ENCODE assay signal across 9 cellular contexts in the genomic region with DNA sequence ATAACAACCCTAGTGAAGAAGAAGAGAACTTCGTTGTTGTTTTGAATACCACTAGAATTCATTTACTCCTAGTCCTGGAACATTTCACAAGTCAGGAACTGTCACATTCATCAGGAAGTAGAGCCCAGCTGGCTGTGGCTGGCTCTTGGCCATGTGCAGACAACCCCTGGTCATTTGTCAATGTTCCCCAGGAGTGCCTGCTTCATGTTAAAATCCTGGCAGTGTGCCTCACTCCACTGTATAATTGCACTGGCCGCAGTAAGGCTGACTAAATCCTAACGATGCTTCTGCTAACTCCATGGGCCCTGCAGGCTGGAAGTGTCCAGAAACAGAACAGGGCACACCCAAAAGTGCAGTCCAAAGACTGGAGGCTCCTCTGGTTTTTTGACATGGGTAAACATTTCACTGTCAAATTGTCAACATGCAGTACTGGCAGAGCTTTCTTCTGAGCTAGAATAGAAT. TPM values are rescaled to one million over a fixed set of nuclear protein-coding genes. Genes with fewer than 3 reads are reported as not detected.
DNase-seq lines count a peak whose midpoint lies in the region; ATAC-seq, FAIRE-seq and TF ChIP-seq lines count a peak whose summit lies in the region.
"Had no signal": no experiment of that assay in that cellular context is flagged by ENCODE, and none has a peak within 500 bp of the region (broad histone marks: within the 10 kb centered on the region; RNA-seq: fewer than 3 reads in every experiment).

No MANE protein-coding gene starts in this region.

- ATAC-seq in lower lobe of right lung (peak; percentile 94), GM21515 (IDR thresholded peaks at IDR 0.05; ENCODE audit: unreplicated experiment) (no peak), GM18502 (IDR thresholded peaks at IDR 0.05; ENCODE audit: poor library complexity, unreplicated experiment) (no peak), HG03280 (IDR thresholded peaks at IDR 0.05; ENCODE audit: unreplicated experiment) (no peak)

- H3K4me3 ChIP-seq in bronchial epithelial cell (ENCODE audit: low read depth, low read length) (no peak overlapping the region), lower lobe of right lung (no peak overlapping the region)

- no peaks in the 10 kb centered on the region for H3K9me3 Mint-ChIP-seq in activated CD4-positive, alpha-beta T cell treated with anti-CD3 and anti-CD28 coated beads, Interleukin-2, amount 10 ng/mL, durations not matched to agents 7 days and 5 days

- no peak overlapping the region for H3K27ac Mint-ChIP-seq in activated CD4-positive, alpha-beta T cell treated with anti-CD3 and anti-CD28 coated beads, Interleukin-2, amount 10 ng/mL, durations not matched to agents 7 days and 5 days

- no peaks in the 10 kb centered on the region for H3K36me3 ChIP-seq in bronchial epithelial cell (ENCODE audit: control insufficient read depth, insufficient read depth, low read length)
- no peaks in the 10 kb centered on the region for H3K36me3 ChIP-seq in lower lobe of right lung

- intact Hi-C loops in lower lobe of right lung (cut with DNase I): no loop called here

- POLR2A ChIA-PET in activated CD4-positive, alpha-beta T cell treated with anti-CD3 and anti-CD28 coated beads, Interleukin-2, amount 10 ng/mL, durations not matched to agents 7 days and 5 days (lab: Charles Lee): no interaction called here

- H3K36me3 Mint-ChIP-seq in activated CD4-positive, alpha-beta T cell treated with anti-CD3 and anti-CD28 coated beads, Interleukin-2, amount 10 ng/mL, durations not matched to agents 7 days and 5 days (ENCODE audit: low read depth): no peaks in the 10 kb centered on the region

- H3K27me3 ChIP-seq in bronchial epithelial cell (ENCODE audit: control insufficient read depth, insufficient read depth, low read length): no peaks in the 10 kb centered on the region
- H3K27me3 ChIP-seq in lower lobe of right lung (ENCODE audit: low read depth): no peaks in the 10 kb centered on the region

- H3K27ac ChIP-seq in lower lobe of right lung: no peak overlapping the region

- peaks cover 2% of the 10 kb centered on the region for H3K27me3 Mint-ChIP-seq in activated CD4-positive, alpha-beta T cell treated with anti-CD3 and anti-CD28 coated beads, Interleukin-2, amount 10 ng/mL, durations not matched to agents 7 days and 5 days

- DNase-seq in A172 (ENCODE audit: low spot score) (peak; percentile 63), NCI-H1105 (lab: John Stamatoyannopoulos, UW) (peak; percentile 80), bronchial epithelial cell (ENCODE audit: low read depth) (peak; percentile 61), lower lobe of right lung (peak; percentile 89)
- no peak for DNase-seq in activated CD4-positive, alpha-beta T cell treated with anti-CD3 and anti-CD28 coated beads, Interleukin-2, amount 10 ng/mL, durations not matched to agents 7 days and 5 days
- DNase-seq: ACHN had no signal

- CTCF ChIA-PET in activated CD4-positive, alpha-beta T cell treated with anti-CD3 and anti-CD28 coated beads, Interleukin-2, amount 10 ng/mL, durations not matched to agents 7 days and 5 days (lab: Charles Lee): interaction anchor here (0.6 kb wide), 1 partner anchor 38 kb away, joined by 4 read pairs; no protein-coding TSS in a partner anchor

- H3K9me3 ChIP-seq in lower lobe of right lung: no peaks in the 10 kb centered on the region

- H3K4me1 ChIP-seq in lower lobe of right lung: peaks cover 11% of the 10 kb centered on the region

- TF ChIP-seq CTCF in bronchial epithelial cell (IDR thresholded peaks at IDR 0.05; ENCODE audit: insufficient read depth, low read length, severe bottlenecking) (no peak), lower lobe of right lung (IDR thresholded peaks at IDR 0.05) (no peak)

- no peaks in the 10 kb centered on the region for H3K4me1 Mint-ChIP-seq in activated CD4-positive, alpha-beta T cell treated with anti-CD3 and anti-CD28 coated beads, Interleukin-2, amount 10 ng/mL, durations not matched to agents 7 days and 5 days

- no peak overlapping the region for H3K4me3 Mint-ChIP-seq in activated CD4-positive, alpha-beta T cell treated with anti-CD3 and anti-CD28 coated beads, Interleukin-2, amount 10 ng/mL, durations not matched to agents 7 days and 5 days

- FAIRE-seq in bronchial epithelial cell (lab: Jason Lieb, UNC): no peak

RNA-seq across cellular contexts. Expression of gene ADGRF1, which starts 41.5 kb away (rescaled TPM):
- total RNA-seq in A172 (2014; rRNA removed; shearing (Covaris generic)): not detected in 2 replicates
- total RNA-seq in bronchial epithelial cell: 5.5 and 10.1 TPM in 2 replicates
- total RNA-seq in lower lobe of right lung: 9.9 TPM
- total RNA-seq in activated CD4-positive, alpha-beta T cell treated with anti-CD3 and anti-CD28 coated beads, Interleukin-2, amount 10 ng/mL, durations not matched to agents 7 days and 5 days: not detected

Comparison
In these comparisons a context has a peak if more than half of its experiments do, and no peak if none do; other contexts are left out.
1. ATAC-seq: peak in lower lobe of right lung (2 of 2); none in GM21515 (single experiment), GM18502 (single experiment) and HG03280 (single experiment).